Comparison of ENCODE assay signal across 1 cellular context in the genomic region with DNA sequence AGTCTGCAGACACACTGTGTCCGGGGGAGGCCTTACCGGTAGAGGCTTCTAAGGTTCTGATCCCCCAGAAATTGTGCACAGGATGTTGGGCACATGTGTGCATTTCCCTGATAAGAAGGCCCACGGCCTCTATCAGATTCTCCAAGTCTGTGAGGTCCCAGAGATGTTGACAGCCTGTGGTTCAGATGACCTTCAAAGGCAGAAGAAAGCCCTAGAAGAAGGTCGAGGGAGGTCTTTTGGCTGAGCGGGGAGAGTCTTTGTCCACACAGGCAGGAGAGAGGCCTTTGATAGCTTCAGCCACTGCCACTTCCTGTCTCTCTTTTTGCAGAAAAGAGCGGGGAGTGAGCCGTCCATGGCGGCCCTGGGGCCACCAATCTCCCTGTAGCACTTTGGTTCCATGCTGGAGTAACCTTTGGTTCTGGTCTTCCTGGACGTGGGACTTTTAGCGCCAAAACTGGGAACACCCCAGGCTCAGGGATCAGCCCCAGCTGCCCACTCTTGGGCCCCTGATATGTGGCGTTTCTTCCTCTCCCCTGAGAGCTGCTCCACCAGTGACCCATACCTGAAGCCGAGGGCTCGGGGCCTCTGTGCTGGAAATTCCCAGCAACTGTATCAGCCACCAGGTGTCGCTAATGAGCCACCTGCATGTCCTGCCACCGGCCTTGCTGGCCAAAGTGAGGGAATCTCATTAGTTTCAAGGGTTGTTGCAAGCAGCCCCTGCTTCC.
TF ChIP-seq lines count a peak whose summit lies in the region.

No MANE protein-coding gene starts in this region.

TF ChIP-seq in Ishikawa, 13 proteins besides CTCF, POLR2A, EP300 and RAD21 (continued from another document):
- TF ChIP-seq MAX (IDR thresholded peaks at IDR 0.05) (no peak), TEAD4 (IDR thresholded peaks at IDR 0.05) (peak; percentile 48; the same call in 1 of the 2 replicates), NFIC (IDR thresholded peaks at IDR 0.05) (no peak), EGR1 (IDR thresholded peaks at IDR 0.05) (no peak)
